ENCODE assay signal across 1 cellular context in the genomic region with DNA sequence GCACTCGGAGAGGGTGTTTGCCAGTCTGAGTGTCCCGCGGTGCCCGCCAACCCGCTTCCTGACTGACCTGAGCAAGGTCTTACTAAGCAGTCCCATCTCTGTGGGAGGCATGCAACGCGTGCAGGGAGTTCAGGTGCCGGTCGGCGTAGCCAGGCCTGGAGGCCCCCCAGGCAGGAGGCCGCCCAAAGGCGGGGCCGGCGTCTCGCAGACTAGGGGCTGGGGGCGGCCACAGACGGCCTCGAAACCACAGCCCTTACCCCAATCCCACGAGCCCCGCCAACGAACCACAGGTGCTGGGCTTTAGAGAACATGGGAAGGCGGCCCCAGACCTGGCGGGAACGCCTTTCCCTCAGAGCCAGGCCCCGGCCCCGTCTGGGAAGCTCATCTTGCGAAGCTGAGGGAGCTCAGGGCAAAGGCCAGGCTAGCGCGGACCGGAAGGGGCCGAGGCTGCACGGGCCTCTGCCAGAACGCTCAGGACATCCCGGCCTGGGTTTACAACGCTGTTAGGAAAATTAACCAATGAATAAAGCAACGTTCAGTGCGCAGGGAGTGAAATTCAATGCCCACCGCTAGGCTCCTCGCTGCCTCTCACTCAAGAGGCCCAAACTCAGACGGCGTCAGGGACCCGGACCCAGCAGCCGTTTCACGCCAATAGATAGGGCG.
A peak's percentile ranks its signal among the peaks of the same experiment; 100 is the strongest.
TF ChIP-seq lines count a peak whose summit lies in the region.

No MANE protein-coding gene starts in this region.

TF ChIP-seq in HepG2, 621 proteins besides CTCF, POLR2A, EP300 and RAD21 (continued from another document and continues in another):
- TF ChIP-seq, protein P1, sequence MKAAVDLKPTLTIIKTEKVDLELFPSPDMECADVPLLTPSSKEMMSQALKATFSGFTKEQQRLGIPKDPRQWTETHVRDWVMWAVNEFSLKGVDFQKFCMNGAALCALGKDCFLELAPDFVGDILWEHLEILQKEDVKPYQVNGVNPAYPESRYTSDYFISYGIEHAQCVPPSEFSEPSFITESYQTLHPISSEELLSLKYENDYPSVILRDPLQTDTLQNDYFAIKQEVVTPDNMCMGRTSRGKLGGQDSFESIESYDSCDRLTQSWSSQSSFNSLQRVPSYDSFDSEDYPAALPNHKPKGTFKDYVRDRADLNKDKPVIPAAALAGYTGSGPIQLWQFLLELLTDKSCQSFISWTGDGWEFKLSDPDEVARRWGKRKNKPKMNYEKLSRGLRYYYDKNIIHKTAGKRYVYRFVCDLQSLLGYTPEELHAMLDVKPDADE (CRISPR knock-in tag; IDR thresholded peaks at IDR 0.05): 0 out of 2 replicates have a peak, but pooled peaks have one; percentile 8
- TF ChIP-seq, protein P2, sequence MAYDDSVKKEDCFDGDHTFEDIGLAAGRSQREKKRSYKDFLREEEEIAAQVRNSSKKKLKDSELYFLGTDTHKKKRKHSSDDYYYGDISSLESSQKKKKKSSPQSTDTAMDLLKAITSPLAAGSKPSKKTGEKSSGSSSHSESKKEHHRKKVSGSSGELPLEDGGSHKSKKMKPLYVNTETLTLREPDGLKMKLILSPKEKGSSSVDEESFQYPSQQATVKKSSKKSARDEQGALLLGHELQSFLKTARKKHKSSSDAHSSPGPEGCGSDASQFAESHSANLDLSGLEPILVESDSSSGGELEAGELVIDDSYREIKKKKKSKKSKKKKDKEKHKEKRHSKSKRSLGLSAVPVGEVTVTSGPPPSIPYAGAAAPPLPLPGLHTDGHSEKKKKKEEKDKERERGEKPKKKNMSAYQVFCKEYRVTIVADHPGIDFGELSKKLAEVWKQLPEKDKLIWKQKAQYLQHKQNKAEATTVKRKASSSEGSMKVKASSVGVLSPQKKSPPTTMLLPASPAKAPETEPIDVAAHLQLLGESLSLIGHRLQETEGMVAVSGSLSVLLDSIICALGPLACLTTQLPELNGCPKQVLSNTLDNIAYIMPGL (CRISPR knock-in tag; IDR thresholded peaks at IDR 0.05; ENCODE audit: borderline replicate concordance in 1 of 2, low read depth in 1 of 2): peak in 1 of 2 experiments; percentile 74; a peak in 2 of 4 replicates
- TF ChIP-seq HNRNPL (IDR thresholded peaks at IDR 0.05; ENCODE audit: low read depth, low read length): peak; percentile 57; the same call in 1 of the 2 replicates
- peak; percentile 94 for TF ChIP-seq NRL (CRISPR knock-in tag; IDR thresholded peaks at IDR 0.05; ENCODE audit: borderline replicate concordance)
- peak; percentile 77 for TF ChIP-seq ZNF256 (CRISPR knock-in tag; conservative IDR thresholded peaks at IDR 0.05)
- peak; percentile 18 for TF ChIP-seq ZNF883 (CRISPR knock-in tag; IDR thresholded peaks at IDR 0.05; ENCODE audit: not compliant biosample characterization)
- 0 out of 2 replicates have a peak, but pooled peaks have one; percentile 3 for TF ChIP-seq EEA1 (CRISPR knock-in tag; IDR thresholded peaks at IDR 0.05; ENCODE audit: borderline replicate concordance)
- TF ChIP-seq CBX5 (CRISPR knock-in tag; IDR thresholded peaks at IDR 0.05; ENCODE audit: borderline replicate concordance): no peak
- no peak for TF ChIP-seq ZNF574 (CRISPR knock-in tag; IDR thresholded peaks at IDR 0.05)
- peak; percentile 8; the same call in 1 of the 2 replicates for TF ChIP-seq POGZ (CRISPR knock-in tag; IDR thresholded peaks at IDR 0.05)
- peak; percentile 94 for TF ChIP-seq NAIF1 (CRISPR knock-in tag; IDR thresholded peaks at IDR 0.05; ENCODE audit: borderline replicate concordance)
- no peak for TF ChIP-seq SRSF9 (IDR thresholded peaks at IDR 0.05; ENCODE audit: borderline replicate concordance, insufficient read depth, low read depth, low read length, poor library complexity, severe bottlenecking)
- peak; percentile 86 for TF ChIP-seq CREB3 (CRISPR knock-in tag; IDR thresholded peaks at IDR 0.05)
- TF ChIP-seq TAF1 (CRISPR knock-in tag; IDR thresholded peaks at IDR 0.05): peak; percentile 88
- peak; percentile 74; the same call in 1 of the 2 replicates for TF ChIP-seq KDM5B (CRISPR knock-in tag; IDR thresholded peaks at IDR 0.05; ENCODE audit: borderline replicate concordance)
- TF ChIP-seq ZSCAN22 (CRISPR knock-in tag; IDR thresholded peaks at IDR 0.05): 0 out of 2 replicates have a peak, but pooled peaks have one; percentile 76
- no peak for TF ChIP-seq ZBTB40 (IDR thresholded peaks at IDR 0.05)
- TF ChIP-seq ZBTB40 (CRISPR knock-in tag; IDR thresholded peaks at IDR 0.05): peak; percentile 51
- peak; percentile 93; the same call in 1 of the 2 replicates for TF ChIP-seq BRCA1 (CRISPR knock-in tag; IDR thresholded peaks at IDR 0.05)
- peak; percentile 89 for TF ChIP-seq PHF8 (CRISPR knock-in tag; IDR thresholded peaks at IDR 0.05)
- TF ChIP-seq RBM39 (IDR thresholded peaks at IDR 0.05; ENCODE audit: low read depth, low read length, poor library complexity, severe bottlenecking): no peak
- peak; percentile 71 for TF ChIP-seq ZFAT (CRISPR knock-in tag; conservative IDR thresholded peaks at IDR 0.05)
- TF ChIP-seq ZNF563 (CRISPR knock-in tag; IDR thresholded peaks at IDR 0.05): peak; percentile 58
- no peak for TF ChIP-seq NCOR1 (IDR thresholded peaks at IDR 0.05; ENCODE audit: borderline replicate concordance, low read length)
- TF ChIP-seq HINFP (CRISPR knock-in tag; IDR thresholded peaks at IDR 0.05; ENCODE audit: low read depth): peak; percentile 83; the same call in 1 of the 2 replicates
- TF ChIP-seq, protein P3, sequence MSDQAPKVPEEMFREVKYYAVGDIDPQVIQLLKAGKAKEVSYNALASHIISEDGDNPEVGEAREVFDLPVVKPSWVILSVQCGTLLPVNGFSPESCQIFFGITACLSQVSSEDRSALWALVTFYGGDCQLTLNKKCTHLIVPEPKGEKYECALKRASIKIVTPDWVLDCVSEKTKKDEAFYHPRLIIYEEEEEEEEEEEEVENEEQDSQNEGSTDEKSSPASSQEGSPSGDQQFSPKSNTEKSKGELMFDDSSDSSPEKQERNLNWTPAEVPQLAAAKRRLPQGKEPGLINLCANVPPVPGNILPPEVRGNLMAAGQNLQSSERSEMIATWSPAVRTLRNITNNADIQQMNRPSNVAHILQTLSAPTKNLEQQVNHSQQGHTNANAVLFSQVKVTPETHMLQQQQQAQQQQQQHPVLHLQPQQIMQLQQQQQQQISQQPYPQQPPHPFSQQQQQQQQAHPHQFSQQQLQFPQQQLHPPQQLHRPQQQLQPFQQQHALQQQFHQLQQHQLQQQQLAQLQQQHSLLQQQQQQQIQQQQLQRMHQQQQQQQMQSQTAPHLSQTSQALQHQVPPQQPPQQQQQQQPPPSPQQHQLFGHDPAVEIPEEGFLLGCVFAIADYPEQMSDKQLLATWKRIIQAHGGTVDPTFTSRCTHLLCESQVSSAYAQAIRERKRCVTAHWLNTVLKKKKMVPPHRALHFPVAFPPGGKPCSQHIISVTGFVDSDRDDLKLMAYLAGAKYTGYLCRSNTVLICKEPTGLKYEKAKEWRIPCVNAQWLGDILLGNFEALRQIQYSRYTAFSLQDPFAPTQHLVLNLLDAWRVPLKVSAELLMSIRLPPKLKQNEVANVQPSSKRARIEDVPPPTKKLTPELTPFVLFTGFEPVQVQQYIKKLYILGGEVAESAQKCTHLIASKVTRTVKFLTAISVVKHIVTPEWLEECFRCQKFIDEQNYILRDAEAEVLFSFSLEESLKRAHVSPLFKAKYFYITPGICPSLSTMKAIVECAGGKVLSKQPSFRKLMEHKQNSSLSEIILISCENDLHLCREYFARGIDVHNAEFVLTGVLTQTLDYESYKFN (CRISPR knock-in tag; conservative IDR thresholded peaks at IDR 0.05): peak; percentile 50
- TF ChIP-seq FOXM1 (CRISPR knock-in tag; IDR thresholded peaks at IDR 0.05): peak; percentile 74; the same call in 1 of the 2 replicates
- TF ChIP-seq SATB2 (CRISPR knock-in tag; IDR thresholded peaks at IDR 0.05): peak; percentile 77; the same call in 1 of the 2 replicates
- peak; percentile 77; the same call in 1 of the 2 replicates for TF ChIP-seq MXD3 (CRISPR knock-in tag; IDR thresholded peaks at IDR 0.05)
- TF ChIP-seq PCBP1 (IDR thresholded peaks at IDR 0.05; ENCODE audit: borderline replicate concordance, low read depth, low read length): 0 out of 2 replicates have a peak, but pooled peaks have one; percentile 42
